ENCODE assay signal across 23 cellular contexts in genomic region chr2:106223347-106223746, GRCh38.
"Had no signal": no experiment of that assay in that cellular context is flagged by ENCODE, and none has a peak within 500 bp of the region (broad histone marks: within the 10 kb centered on the region; RNA-seq: fewer than 3 reads in every experiment).

No MANE protein-coding gene starts in this region.

- ATAC-seq: foreskin keratinocyte; lower lobe of right lung; stimulated activated naive B cell treated with anti-CD40 and anti-IgM and Interleukin-4, amounts not matched to agents 10 μg/mL and 1 μg/mL and 100 μg/mL, for 72 hours; stimulated activated naive CD8-positive, alpha-beta T cell treated with anti-CD3 and anti-CD28 coated beads, Interleukin-15, amount 100 ng/mL, for 72 hours; upper lobe of right lung had no signal

- H3K36me3 ChIP-seq: left ventricle myocardium inferior, lower lobe of right lung, neutrophil, sigmoid colon, tibial nerve, upper lobe of right lung, vagina had no signal

- H3K4me1 ChIP-seq: foreskin keratinocyte, left ventricle myocardium inferior, lower lobe of right lung, sigmoid colon, testis, tibial nerve, upper lobe of right lung, vagina had no signal

- FAIRE-seq: endothelial cell of umbilical vein, keratinocyte had no signal

- H3K4me3 ChIP-seq: coronary artery, left ventricle myocardium inferior, lower lobe of right lung, sigmoid colon, skin epidermis, testis, tibial nerve, upper lobe of right lung, vagina had no signal

- H3K9me3 ChIP-seq: lower lobe of right lung, neutrophil, sigmoid colon, testis, tibial nerve, upper lobe of right lung, vagina had no signal

- DNase-seq: effector CD4-positive, alpha-beta T cell; endodermal cell; erythroblast; foreskin keratinocyte; immature natural killer cell; left ventricle myocardium inferior; lower lobe of right lung; naive B cell; posterior cingulate gyrus; sigmoid colon; stimulated activated CD4-positive, alpha-beta T cell treated with anti-CD3 and anti-CD28 coated beads, Interleukin-2, amount 100 ng/mL, for 24 hours; stimulated activated CD4-positive, alpha-beta T cell treated with anti-CD3 and anti-CD28 coated beads, Interleukin-4, amount 100 ng/mL, for 4 hours; stimulated activated naive B cell treated with anti-CD40 and anti-IgM and Interleukin-4, amounts not matched to agents 10 μg/mL and 1 μg/mL and 100 μg/mL, for 72 hours; stimulated activated naive CD8-positive, alpha-beta T cell treated with anti-CD3 and anti-CD28 coated beads, Interleukin-15, amount 100 ng/mL, for 72 hours; testis; upper lobe of right lung had no signal

- H3K27me3 ChIP-seq: foreskin keratinocyte, neutrophil, sigmoid colon, testis, tibial nerve, upper lobe of right lung, vagina had no signal

- H3K27ac ChIP-seq: coronary artery, foreskin keratinocyte, left ventricle myocardium inferior, lower lobe of right lung, neutrophil, sigmoid colon, skin epidermis, testis, tibial nerve, upper lobe of right lung, vagina had no signal
